1 cellular context compared by ENCODE assay signal in the genomic region with DNA sequence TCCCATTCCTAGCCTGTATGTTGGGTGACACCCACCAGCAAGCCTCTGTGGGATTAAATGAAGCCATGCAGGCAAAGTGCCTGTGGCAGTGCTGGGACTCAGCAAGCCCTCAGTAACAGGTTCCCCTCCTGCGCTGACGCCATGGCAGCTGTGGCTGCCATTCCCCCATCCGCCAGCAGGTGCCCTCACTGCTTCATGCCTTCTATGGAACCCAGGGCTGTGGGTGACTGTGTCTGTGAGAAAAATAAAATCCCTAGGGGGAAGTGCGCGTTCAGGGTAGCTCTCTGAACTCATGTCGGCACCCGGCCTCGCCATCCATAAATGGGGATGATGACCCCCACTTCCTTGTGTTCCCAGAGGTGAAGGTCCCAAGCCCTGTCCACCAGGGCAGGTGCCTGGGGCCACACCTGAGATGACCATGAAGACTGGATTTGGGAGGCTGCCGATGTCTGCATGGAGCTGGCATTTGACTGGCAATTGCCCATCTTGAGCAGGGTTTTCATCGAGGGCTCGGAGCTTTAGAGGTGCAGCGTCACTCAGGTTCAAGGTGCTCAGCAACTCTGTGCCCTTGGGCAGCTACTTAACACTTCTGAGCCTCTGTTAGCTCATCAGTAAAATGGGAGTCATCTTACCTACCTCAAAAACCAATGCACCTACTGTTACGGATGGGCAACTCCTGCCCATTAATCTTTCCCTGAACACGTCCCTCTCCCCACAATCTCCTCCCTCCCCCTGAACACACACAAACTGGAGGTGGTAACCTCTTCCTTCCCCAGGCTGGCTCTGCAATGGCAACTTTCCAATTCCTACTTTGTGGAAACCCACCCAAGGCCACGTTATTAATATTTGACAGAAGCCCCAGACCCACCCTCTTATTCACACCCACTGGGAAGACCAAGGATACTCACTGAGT.
TF ChIP-seq lines count a peak whose summit lies in the region.

No MANE protein-coding gene starts in this region.

TF ChIP-seq in HCT116, 20 proteins besides CTCF, POLR2A, EP300 and RAD21 (continued from another document):
- TF ChIP-seq, protein P1, sequence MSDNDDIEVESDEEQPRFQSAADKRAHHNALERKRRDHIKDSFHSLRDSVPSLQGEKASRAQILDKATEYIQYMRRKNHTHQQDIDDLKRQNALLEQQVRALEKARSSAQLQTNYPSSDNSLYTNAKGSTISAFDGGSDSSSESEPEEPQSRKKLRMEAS (IDR thresholded peaks at IDR 0.05) = no peak
- TF ChIP-seq EGR1 (IDR thresholded peaks at IDR 0.05; ENCODE audit: low read depth) (no peak), ATF3 (IDR thresholded peaks at IDR 0.05) (no peak), ZFX (IDR thresholded peaks at IDR 0.05) (no peak), SP1 (IDR thresholded peaks at IDR 0.05; ENCODE audit: low read depth) (no peak), CEBPB (IDR thresholded peaks at IDR 0.05; ENCODE audit: low read depth) (no peak), SIN3A (IDR thresholded peaks at IDR 0.05; ENCODE audit: low read depth) (no peak), ZNF274 (IDR thresholded peaks at IDR 0.05; ENCODE audit: low read depth, low read length) (no peak), SRF (IDR thresholded peaks at IDR 0.05; ENCODE audit: low read depth) (no peak), ELF1 (IDR thresholded peaks at IDR 0.05; ENCODE audit: borderline replicate concordance, low read depth) (no peak), EZH2phosphoT487 (IDR thresholded peaks at IDR 0.05; ENCODE audit: borderline replicate concordance) (no peak), FOSL1 (IDR thresholded peaks at IDR 0.05; ENCODE audit: low read depth) (no peak), CBX3 (IDR thresholded peaks at IDR 0.05; ENCODE audit: low read depth) (no peak), JUND (IDR thresholded peaks at IDR 0.05) (no peak)
- TF ChIP-seq, protein P2, sequence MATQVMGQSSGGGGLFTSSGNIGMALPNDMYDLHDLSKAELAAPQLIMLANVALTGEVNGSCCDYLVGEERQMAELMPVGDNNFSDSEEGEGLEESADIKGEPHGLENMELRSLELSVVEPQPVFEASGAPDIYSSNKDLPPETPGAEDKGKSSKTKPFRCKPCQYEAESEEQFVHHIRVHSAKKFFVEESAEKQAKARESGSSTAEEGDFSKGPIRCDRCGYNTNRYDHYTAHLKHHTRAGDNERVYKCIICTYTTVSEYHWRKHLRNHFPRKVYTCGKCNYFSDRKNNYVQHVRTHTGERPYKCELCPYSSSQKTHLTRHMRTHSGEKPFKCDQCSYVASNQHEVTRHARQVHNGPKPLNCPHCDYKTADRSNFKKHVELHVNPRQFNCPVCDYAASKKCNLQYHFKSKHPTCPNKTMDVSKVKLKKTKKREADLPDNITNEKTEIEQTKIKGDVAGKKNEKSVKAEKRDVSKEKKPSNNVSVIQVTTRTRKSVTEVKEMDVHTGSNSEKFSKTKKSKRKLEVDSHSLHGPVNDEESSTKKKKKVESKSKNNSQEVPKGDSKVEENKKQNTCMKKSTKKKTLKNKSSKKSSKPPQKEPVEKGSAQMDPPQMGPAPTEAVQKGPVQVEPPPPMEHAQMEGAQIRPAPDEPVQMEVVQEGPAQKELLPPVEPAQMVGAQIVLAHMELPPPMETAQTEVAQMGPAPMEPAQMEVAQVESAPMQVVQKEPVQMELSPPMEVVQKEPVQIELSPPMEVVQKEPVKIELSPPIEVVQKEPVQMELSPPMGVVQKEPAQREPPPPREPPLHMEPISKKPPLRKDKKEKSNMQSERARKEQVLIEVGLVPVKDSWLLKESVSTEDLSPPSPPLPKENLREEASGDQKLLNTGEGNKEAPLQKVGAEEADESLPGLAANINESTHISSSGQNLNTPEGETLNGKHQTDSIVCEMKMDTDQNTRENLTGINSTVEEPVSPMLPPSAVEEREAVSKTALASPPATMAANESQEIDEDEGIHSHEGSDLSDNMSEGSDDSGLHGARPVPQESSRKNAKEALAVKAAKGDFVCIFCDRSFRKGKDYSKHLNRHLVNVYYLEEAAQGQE (IDR thresholded peaks at IDR 0.05; ENCODE audit: low read depth) = no peak
